8 cellular contexts compared by ENCODE assay signal in the genomic region with DNA sequence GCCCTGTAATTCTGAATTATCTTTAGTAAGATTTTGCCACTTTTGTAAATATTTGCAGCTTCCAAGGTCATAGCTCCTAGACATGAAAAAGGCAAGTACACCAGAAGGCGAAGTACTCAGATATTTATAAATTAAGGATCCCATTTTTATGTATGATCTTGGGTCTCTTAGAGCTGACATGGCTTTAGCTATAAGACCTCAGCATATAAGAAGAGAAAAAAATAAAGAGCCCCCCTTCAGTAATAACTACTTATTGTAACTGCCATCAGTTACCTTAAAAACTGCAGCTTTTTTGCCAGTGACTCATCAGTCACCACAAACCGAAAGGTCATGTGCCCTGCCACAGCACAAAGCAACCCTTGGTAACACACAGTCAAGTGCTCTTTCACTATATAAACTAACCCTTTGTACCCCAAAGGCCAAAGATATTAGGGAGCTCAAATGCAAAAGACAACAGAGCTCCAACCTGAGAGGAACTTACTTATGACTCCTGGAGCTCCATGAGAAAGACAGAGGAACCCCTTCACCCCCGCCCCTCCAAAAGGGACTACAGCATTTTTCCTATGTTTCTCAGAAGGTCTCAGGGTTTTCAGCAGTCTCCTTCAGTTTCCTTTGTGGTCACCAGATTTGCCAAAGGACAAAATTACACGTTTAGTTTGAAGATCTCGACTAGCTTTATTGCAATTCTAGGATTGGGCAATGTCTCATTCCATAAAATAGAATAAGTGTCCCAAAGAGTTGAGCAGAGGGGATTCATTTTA.
A peak's percentile ranks its signal among the peaks of the same experiment; 100 is the strongest.
DNase-seq lines count a peak whose midpoint lies in the region; ATAC-seq and TF ChIP-seq lines count a peak whose summit lies in the region.

No MANE protein-coding gene starts in this region.

- TF ChIP-seq CTCF in dorsolateral prefrontal cortex (IDR thresholded peaks at IDR 0.05 in 54 of 56, conservative IDR thresholded peaks at IDR 0.05 in 2 of 56; ENCODE audit: low read depth in 1 of 56, partially characterized antibody in 56 of 56) = no peak

- no peak overlapping the region for H3K27ac ChIP-seq in CD8-positive, alpha-beta memory T cell (ENCODE audit: low read depth, low read length)
- no peak overlapping the region for H3K27ac ChIP-seq in dorsolateral prefrontal cortex

- peaks cover 0 to under 1% (median 0%) of the 10 kb centered on the region in 5 donors for H3K9me3 Mint-ChIP-seq in CD8-positive, alpha-beta memory T cell

- peak; percentile 96 for ATAC-seq in GM21423 (IDR thresholded peaks at IDR 0.05; ENCODE audit: unreplicated experiment)

- CTCF ChIA-PET in CD8-positive, alpha-beta memory T cell (lab: Charles Lee) = no interaction called here

- H3K36me3 Mint-ChIP-seq in CD8-positive, alpha-beta memory T cell = no peaks in the 10 kb centered on the region

- H3K4me1 ChIP-seq in CD8-positive, alpha-beta memory T cell (ENCODE audit: insufficient read depth, low read length) = no peaks in the 10 kb centered on the region

- no peaks in the 10 kb centered on the region for H3K9me3 ChIP-seq in CD8-positive, alpha-beta memory T cell (ENCODE audit: low read length)

- peak overlapping the region in 1 of 7 donors; percentile 8 for H3K4me3 Mint-ChIP-seq in CD8-positive, alpha-beta memory T cell

- intact Hi-C loops in dorsolateral prefrontal cortex (cut with DNase I) = no loop called here

- no peaks in the 10 kb centered on the region for H3K27me3 ChIP-seq in CD8-positive, alpha-beta memory T cell (ENCODE audit: insufficient read depth, low read length, poor library complexity, severe bottlenecking)
- no peaks in the 10 kb centered on the region for H3K27me3 ChIP-seq in dorsolateral prefrontal cortex

- H3K4me1 Mint-ChIP-seq in CD8-positive, alpha-beta memory T cell = peaks cover 10 to 11% (median 10%) of the 10 kb centered on the region in 3 donors

- no peaks in the 10 kb centered on the region for H3K36me3 ChIP-seq in CD8-positive, alpha-beta memory T cell (ENCODE audit: insufficient read depth, low read length)

- H3K27me3 Mint-ChIP-seq in CD8-positive, alpha-beta memory T cell = no peaks in the 10 kb centered on the region

- DNase-seq in CD8-positive, alpha-beta memory T cell = peak in 4 of 5 donors; percentile 1 to 59 (median 6)
- DNase-seq in HPDE6-E6E7 (ENCODE audit: extremely low spot score) = peak; percentile 29
- DNase-seq in activated CD4-positive, alpha-beta T cell treated with anti-CD3 and anti-CD28 coated beads for 4 hours = peak; percentile 8 to 18
- peak; percentile 91 for DNase-seq in foreskin melanocyte
- DNase-seq in stimulated activated CD8-positive, alpha-beta memory T cell treated with anti-CD3 and anti-CD28 coated beads, Interleukin-7, amount 100 ng/mL, for 48 hours (ENCODE audit: extremely low read depth in 1 of 2, low read depth in 1 of 2) = peak; percentile 14 to 34
- no peak for DNase-seq in dorsolateral prefrontal cortex
- no peak for DNase-seq in NCI-H1930 (lab: John Stamatoyannopoulos, UW)

- H3K27ac Mint-ChIP-seq in CD8-positive, alpha-beta memory T cell = peak overlapping the region in 4 of 8 donors; percentile 1 to 60 (median 15)

- no peak overlapping the region for H3K4me3 ChIP-seq in CD8-positive, alpha-beta memory T cell (ENCODE audit: low read length)
- H3K4me3 ChIP-seq in dorsolateral prefrontal cortex = no peak overlapping the region

- POLR2A ChIA-PET in CD8-positive, alpha-beta memory T cell (lab: Charles Lee) = no interaction called here

Comparison
In these comparisons a context has a peak if more than half of its experiments do, and no peak if none do; other contexts are left out.
1. DNase-seq: peak in CD8-positive, alpha-beta memory T cell (4 of 5), HPDE6-E6E7 (single experiment), activated CD4-positive, alpha-beta T cell treated with anti-CD3 and anti-CD28 coated beads for 4 hours (2 of 2), foreskin melanocyte (single experiment) and stimulated activated CD8-positive, alpha-beta memory T cell treated with anti-CD3 and anti-CD28 coated beads, Interleukin-7, amount 100 ng/mL, for 48 hours (2 of 2); none in dorsolateral prefrontal cortex (0 of 10) and NCI-H1930 (0 of 2).